In the genomic region with DNA sequence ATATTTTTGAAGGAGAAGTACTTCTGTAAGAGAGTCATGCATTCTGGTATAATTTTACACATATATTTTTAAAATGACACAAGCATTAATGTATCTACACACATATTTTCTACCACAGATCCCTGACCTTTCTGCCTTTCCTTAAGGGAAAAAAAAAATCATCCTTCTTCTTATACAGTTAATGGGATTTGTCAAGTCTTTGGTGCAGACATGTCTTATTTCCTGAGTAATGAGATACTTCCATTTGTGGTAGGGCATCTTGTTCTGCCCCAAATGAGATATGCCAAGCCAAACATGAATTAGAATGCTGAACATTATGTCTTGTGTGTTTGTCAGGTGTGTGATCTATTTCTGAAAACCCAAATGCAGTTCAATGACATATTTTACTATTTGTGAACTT, we compare ENCODE assay signal across 32 cellular contexts.
"Had no signal": no experiment of that assay in that cellular context is flagged by ENCODE, and none has a peak within 500 bp of the region (broad histone marks: within the 10 kb centered on the region; RNA-seq: fewer than 3 reads in every experiment).

No MANE protein-coding gene starts in this region.

- H3K9me3 ChIP-seq: ascending aorta had no signal

- H3K36me3 ChIP-seq: ascending aorta, cardiac muscle cell, WERI-Rb-1 had no signal

- DNase-seq: activated CD4-positive, alpha-beta memory T cell treated with anti-CD3 and anti-CD28 coated beads, Interleukin-2, amount 10 ng/mL, durations not matched to agents 7 days and 5 days; activated CD4-positive, alpha-beta T cell treated with anti-CD3 and anti-CD28 coated beads for 1 hour; activated CD4-positive, alpha-beta T cell treated with anti-CD3 and anti-CD28 coated beads for 36 hours; activated CD4-positive, alpha-beta T cell treated with anti-CD3 and anti-CD28 coated beads for 48 hours; activated CD4-positive, alpha-beta T cell treated with anti-CD3 and anti-CD28 coated beads, Interleukin-2, amount 10 ng/mL, durations not matched to agents 7 days and 5 days; activated CD4-positive, alpha-beta T cell treated with anti-CD3 and anti-CD28 coated beads, Interleukin-2, amount 50 U/mL, for 48 hours; activated CD4-positive, CD25-positive, alpha-beta regulatory T cell; activated CD8-positive, alpha-beta memory T cell treated with anti-CD3 and anti-CD28 coated beads for 24 hours; activated CD8-positive, alpha-beta memory T cell treated with anti-CD3 and anti-CD28 coated beads, Interleukin-2, amount 10 ng/mL, durations not matched to agents 7 days and 5 days; activated CD8-positive, alpha-beta memory T cell treated with anti-CD3 and anti-CD28 coated beads, Interleukin-2, amount 50 U/mL, for 48 hours; activated CD8-positive, alpha-beta T cell treated with anti-CD3 and anti-CD28 coated beads, Interleukin-2, amount 10 ng/mL, durations not matched to agents 7 days and 5 days; activated effector memory CD4-positive, alpha-beta T cell treated with Interleukin-2 at 50 U/mL for 16 hours; activated gamma-delta T cell; activated naive CD4-positive, alpha-beta T cell treated with anti-CD3 and anti-CD28 coated beads, Interleukin-2, amount 10 ng/mL, durations not matched to agents 7 days and 5 days; activated naive CD4-positive, alpha-beta T cell treated with Interleukin-2 at 50 U/mL for 16 hours; activated naive CD8-positive, alpha-beta T cell treated with anti-CD3 and anti-CD28 coated beads, Interleukin-2, amount 10 ng/mL, durations not matched to agents 7 days and 5 days; activated naive CD8-positive, alpha-beta T cell treated with anti-CD3 and anti-CD28 coated beads, Interleukin-2, amount 50 U/mL, for 24 hours; activated T-cell treated with anti-CD3 and anti-CD28 coated beads, Interleukin-2, amount 50 U/mL, for 24 hours; activated T-cell treated with anti-CD3 and anti-CD28 coated beads, Interleukin-2, amount 50 U/mL, for 48 hours; amygdala; anterior cingulate cortex; caudate nucleus; cerebellar nuclear complex; T-helper 2 cell; T-helper 9 cell; WERI-Rb-1 had no signal

- ATAC-seq: activated CD4-positive, alpha-beta T cell treated with anti-CD3 and anti-CD28 coated beads for 36 hours; activated CD4-positive, CD25-positive, alpha-beta regulatory T cell treated with anti-CD3 and anti-CD28 coated beads, Interleukin-2, amount 50 U/mL, for 24 hours; activated CD8-positive, alpha-beta memory T cell treated with anti-CD3 and anti-CD28 coated beads, Interleukin-2, amount 10 ng/mL, durations not matched to agents 7 days and 5 days; activated CD8-positive, alpha-beta T cell treated with anti-CD3 and anti-CD28 coated beads, Interleukin-2, amount 10 ng/mL, durations not matched to agents 7 days and 5 days; activated naive CD8-positive, alpha-beta T cell treated with anti-CD3 and anti-CD28 coated beads, Interleukin-2, amount 50 U/mL, for 24 hours; WTC11 had no signal

- H3K4me3 ChIP-seq: ascending aorta, cardiac muscle cell had no signal

- FAIRE-seq: bronchial epithelial cell, TTC549 had no signal

- H3K27me3 ChIP-seq: ascending aorta, cardiac muscle cell had no signal

- H3K27ac ChIP-seq: ascending aorta, cardiac muscle cell, WERI-Rb-1 had no signal
